In genomic region chr18:77983270-77983669, GRCh38 we compare ENCODE assay signal across 37 cellular contexts.
DNase-seq lines count a peak whose midpoint lies in the region; ATAC-seq, FAIRE-seq and TF ChIP-seq lines count a peak whose summit lies in the region.
"Had no signal": no experiment of that assay in that cellular context is flagged by ENCODE, and none has a peak within 500 bp of the region (broad histone marks: within the 10 kb centered on the region; RNA-seq: fewer than 3 reads in every experiment).

No MANE protein-coding gene starts in this region.

- H3K4me3 ChIP-seq in H7 (ENCODE audit: insufficient read depth, low read depth, low read length): no peak overlapping the region
- H3K4me3 ChIP-seq in K562: no peak overlapping the region
- no peak overlapping the region for H3K4me3 ChIP-seq in H1 (ENCODE audit: extremely low read depth in 1 of 4, insufficient read depth in 2 of 4, low read depth in 3 of 4, low read length in 4 of 4)
- no peak overlapping the region for H3K4me3 ChIP-seq in aorta (ENCODE audit: low read length in 2 of 2)
- H3K4me3 ChIP-seq: A549; BLaER1; BLaER1 treated with 17β-estradiol and CSF1 and Interleukin-3, amounts not matched to agents 10 nM and 100 nM had no signal

- H3K14ac ChIP-seq in H1 (ENCODE audit: insufficient read length): no peak overlapping the region

- peaks cover 3% of the 10 kb centered on the region for H3K9me1 ChIP-seq in K562 (ENCODE audit: control insufficient read depth, insufficient read depth, low read length)

- FAIRE-seq in K562 (lab: Jason Lieb, UNC) (no peak), H1 (lab: Jason Lieb, UNC) (no peak)
- FAIRE-seq: A204.1, A549, D721Med had no signal

- no peak for TF ChIP-seq RAD21 in K562 (CRISPR knock-in tag; conservative IDR thresholded peaks at IDR 0.05 in 1 of 2, IDR thresholded peaks at IDR 0.05 in 1 of 2)
- no peak for TF ChIP-seq RAD21 in H1 (IDR thresholded peaks at IDR 0.05 in 1 of 2, conservative IDR thresholded peaks at IDR 0.05 in 1 of 2; ENCODE audit: low read depth in 2 of 2, low read length in 2 of 2)

- no peak overlapping the region for H2AK5ac ChIP-seq in H1 (ENCODE audit: low read depth, low read length)

- H3K36me3 Mint-ChIP-seq in natural killer cell: no peaks in the 10 kb centered on the region
- H3K36me3 Mint-ChIP-seq: CD14-positive monocyte; CD4-positive, alpha-beta memory T cell; CD4-positive, CD25-positive, alpha-beta regulatory T cell; CD8-positive, alpha-beta memory T cell; CD8-positive, alpha-beta T cell had no signal

- H4K8ac ChIP-seq in H1 (ENCODE audit: extremely low read depth, insufficient read depth, low read length): no peak overlapping the region

- no peak overlapping the region for H2BK5ac ChIP-seq in H1 (ENCODE audit: low read depth, low read length)

- peak overlapping the region in 1 of 2 experiments; percentile 77; a peak in 2 of 4 replicates for H3K9ac ChIP-seq in K562 (ENCODE audit: insufficient read depth in 1 of 2, low read depth in 2 of 2, low read length in 2 of 2)
- H3K9ac ChIP-seq in H1 (replicated peaks in 1 of 4; ENCODE audit: extremely low read depth in 1 of 4, low read depth in 3 of 4, low read length in 3 of 4): no peak overlapping the region
- H3K9ac ChIP-seq: BLaER1; BLaER1 treated with 17β-estradiol and CSF1 and Interleukin-3, amounts not matched to agents 10 nM and 100 nM had no signal

- no peak for TF ChIP-seq CTCF in K562 (IDR thresholded peaks at IDR 0.05 in 2 of 3, conservative IDR thresholded peaks at IDR 0.05 in 1 of 3; ENCODE audit: insufficient read depth in 2 of 3, low read depth in 1 of 3, low read length in 3 of 3)
- TF ChIP-seq CTCF in H1 (IDR thresholded peaks at IDR 0.05; ENCODE audit: control extremely low read depth in 1 of 3, insufficient read depth in 1 of 3, low read depth in 1 of 3, low read length in 3 of 3): no peak
- TF ChIP-seq CTCF in natural killer cell (IDR thresholded peaks at IDR 0.05): no peak

- intact Hi-C loops in K562 (cut with micrococcal nuclease) (no loop called here), aorta (cut with DNase I) (no loop called here), natural killer cell (cut with micrococcal nuclease) (no loop called here)

- H3K4ac ChIP-seq in H1 (replicated peaks; ENCODE audit: insufficient read length, low read depth, low read length): no peak overlapping the region

- H3K4me3 Mint-ChIP-seq in natural killer cell: no peak overlapping the region
- H3K4me3 Mint-ChIP-seq: B cell; CD14-positive monocyte; CD4-positive, alpha-beta memory T cell; CD4-positive, alpha-beta T cell; CD4-positive, CD25-positive, alpha-beta regulatory T cell; CD8-positive, alpha-beta memory T cell; CD8-positive, alpha-beta T cell had no signal

- POLR2A ChIA-PET in K562 (lab: Yijun Ruan, JAX): interaction anchor here (1.3 to 1.7 kb wide), 2 partner anchors 9 to 11 kb away, joined by 3 to 4 read pairs; no protein-coding TSS in a partner anchor
- POLR2A ChIA-PET in H1 (lab: Charles Lee; ENCODE audit: partially characterized antibody): interaction anchor here (1.2 kb wide), 1 partner anchor 22 kb away, joined by 3 read pairs; no protein-coding TSS in a partner anchor

- no peak overlapping the region for H2BK15ac ChIP-seq in H1 (ENCODE audit: low read length)

- H3K4me1 Mint-ChIP-seq in natural killer cell: no peaks in the 10 kb centered on the region
- H3K4me1 Mint-ChIP-seq: B cell; CD14-positive monocyte; CD4-positive, alpha-beta memory T cell; CD4-positive, CD25-positive, alpha-beta regulatory T cell; CD8-positive, alpha-beta memory T cell had no signal

- H2AFZ ChIP-seq in K562 (ENCODE audit: low read depth, low read length) (no peak overlapping the region), H1 (ENCODE audit: low read length) (0 out of 2 replicates have a peak overlapping the region, but pooled peaks have one; percentile 20)

- H3K23me2 ChIP-seq in H1 (ENCODE audit: low read depth, low read length): no peaks in the 10 kb centered on the region

- no peak overlapping the region for H4K91ac ChIP-seq in H1 (replicated peaks; ENCODE audit: insufficient read length, low read length)

- no peak overlapping the region for H2BK20ac ChIP-seq in H1 (ENCODE audit: low read length)

- H3K27ac ChIP-seq in K562 (ENCODE audit: extremely low read depth, low read depth, low read length): no peak overlapping the region
- H3K27ac ChIP-seq in H1 (ENCODE audit: low read depth, low read length): no peak overlapping the region
- no peak overlapping the region for H3K27ac ChIP-seq in aorta (ENCODE audit: low read depth in 1 of 2, low read length in 2 of 2)
- H3K27ac ChIP-seq: 22Rv1; A549; BLaER1; BLaER1 treated with 17β-estradiol and CSF1 and Interleukin-3, amounts not matched to agents 10 nM and 100 nM; C4-2B had no signal

- H3K27me3 ChIP-seq in H7 (ENCODE audit: control insufficient read depth, insufficient read depth, low read length) (no peaks in the 10 kb centered on the region), K562 (ENCODE audit: control insufficient read depth in 2 of 2, insufficient read depth in 2 of 2, low read length in 2 of 2) (no peaks in the 10 kb centered on the region), H1 (replicated peaks in 1 of 4; ENCODE audit: control insufficient read depth in 3 of 4, extremely low read depth in 1 of 4, insufficient read depth in 3 of 4, low read length in 3 of 4) (no peaks in the 10 kb centered on the region), aorta (ENCODE audit: control insufficient read depth in 1 of 2, insufficient read depth in 2 of 2, low read length in 1 of 2) (no peaks in the 10 kb centered on the region)
- H3K27me3 ChIP-seq: BE2C; BLaER1; BLaER1 treated with 17β-estradiol and CSF1 and Interleukin-3, amounts not matched to agents 10 nM and 100 nM had no signal

- no peaks in the 10 kb centered on the region for H3K79me1 ChIP-seq in H1 (ENCODE audit: low read depth, low read length)

- CTCF ChIA-PET in K562 (lab: Yijun Ruan, JAX; ENCODE audit: low intra/inter-chr PET ratio) (no interaction called here), H1 (lab: Charles Lee; ENCODE audit: partially characterized antibody) (interaction anchor here (0.6 to 1.2 kb wide), 2 partner anchors 11 to 24 kb away, joined by 3 to 5 read pairs; no protein-coding TSS in a partner anchor)

- TF ChIP-seq POLR2A in K562 (conservative IDR thresholded peaks at IDR 0.05) (peak; percentile 68), H1 (IDR thresholded peaks at IDR 0.05; ENCODE audit: control extremely low read depth in 1 of 2, low read depth in 2 of 2, low read length in 2 of 2) (no peak)

- WGBS in K562 (ENCODE audit: insufficient coverage, low coverage, missing lambda C conversion rate): 89% methylated on average over 9 of the region's 10 CpGs
- 96% methylated on average over 10 of the region's 10 CpGs; no CpG with 5 or more reads in 1 of the 2 experiments for WGBS in H1 (ENCODE audit: extremely low coverage in 1 of 2, insufficient coverage in 1 of 2, insufficient read length in 1 of 2, insufficient replicate concordance in 2 of 2, low coverage in 1 of 2, low lambda C conversion rate in 2 of 2, missing lambda C conversion rate in 1 of 2), 2 experiments
- WGBS in aorta, 2 donors: 80 to 81% methylated on average over 10 of the region's 10 CpGs

- BruUV-seq in K562 (replicated peaks; lab: Mats Ljungman, UMichigan): no TSS peak

- H4K20me1 ChIP-seq in K562 (replicated peaks; ENCODE audit: control insufficient read depth, insufficient read depth, low read length): peaks cover 29% of the 10 kb centered on the region
- H4K20me1 ChIP-seq in H1 (replicated peaks in 1 of 2; ENCODE audit: control insufficient read depth in 1 of 2, insufficient read depth in 2 of 2, low read length in 2 of 2): no peaks in the 10 kb centered on the region
- H4K20me1 ChIP-seq: BLaER1; BLaER1 treated with 17β-estradiol and CSF1 and Interleukin-3, amounts not matched to agents 10 nM and 100 nM had no signal

- H3K36me3 ChIP-seq in H7 (replicated peaks; ENCODE audit: control insufficient read depth, insufficient read depth, low read length): no peaks in the 10 kb centered on the region
- peaks cover 99% of the 10 kb centered on the region for H3K36me3 ChIP-seq in K562 (ENCODE audit: control insufficient read depth, insufficient read depth, low read length)
- no peaks in the 10 kb centered on the region for H3K36me3 ChIP-seq in H1 (ENCODE audit: control insufficient read depth in 2 of 4, insufficient read depth in 4 of 4, low read length in 3 of 4)
- no peaks in the 10 kb centered on the region for H3K36me3 ChIP-seq in aorta (ENCODE audit: control insufficient read depth in 1 of 2, insufficient read depth in 2 of 2, low read length in 1 of 2)
- H3K36me3 ChIP-seq: BE2C; BLaER1; BLaER1 treated with 17β-estradiol and CSF1 and Interleukin-3, amounts not matched to agents 10 nM and 100 nM had no signal

- H3K9me3 Mint-ChIP-seq in natural killer cell: peaks cover under 1 to 5% of the 10 kb centered on the region in 2 donors

- H3K56ac ChIP-seq in H1 (replicated peaks; ENCODE audit: insufficient read length, low read depth, low read length): no peak overlapping the region

- no peak overlapping the region for H4K5ac ChIP-seq in H1 (ENCODE audit: insufficient read length, low read depth, low read length)

- TF ChIP-seq EP300 in K562 (IDR thresholded peaks at IDR 0.05; ENCODE audit: low read length): no peak
- TF ChIP-seq EP300 in H1 (IDR thresholded peaks at IDR 0.05; ENCODE audit: borderline replicate concordance in 1 of 2, low read depth in 2 of 2, low read length in 2 of 2): no peak

- H3K23ac ChIP-seq in H1 (ENCODE audit: insufficient read length): no peak overlapping the region

- H3K4me2 ChIP-seq in K562 (ENCODE audit: insufficient read depth, low read length) (no peak overlapping the region), H1 (ENCODE audit: insufficient read depth in 1 of 2, low read depth in 2 of 2, low read length in 2 of 2) (no peak overlapping the region)
- H3K4me2 ChIP-seq: A549; BLaER1; BLaER1 treated with 17β-estradiol and CSF1 and Interleukin-3, amounts not matched to agents 10 nM and 100 nM had no signal

- no peak overlapping the region; the same call in 1 of the 2 replicates for H3K18ac ChIP-seq in H1 (ENCODE audit: extremely low read depth, low read length)

- H3K79me2 ChIP-seq in K562 (ENCODE audit: control insufficient read depth, insufficient read depth, low read length) (peaks cover 98% of the 10 kb centered on the region), H1 (ENCODE audit: control insufficient read depth in 1 of 2, insufficient read depth in 2 of 2, low read length in 2 of 2) (no peaks in the 10 kb centered on the region)

- no peak overlapping the region for H2BK120ac ChIP-seq in H1 (replicated peaks; ENCODE audit: low read depth, low read length)

- in situ Hi-C loops in K562 (cut with MboI): no loop called here

- H3K9me3 ChIP-seq in K562 (replicated peaks; ENCODE audit: control insufficient read depth, insufficient read depth, low read depth, low read length): no peaks in the 10 kb centered on the region; the same call in 1 of the 2 replicates
- no peaks in the 10 kb centered on the region for H3K9me3 ChIP-seq in H1 (ENCODE audit: insufficient read depth in 2 of 2, low read depth in 1 of 2, low read length in 1 of 2)
- H3K9me3 ChIP-seq in aorta (ENCODE audit: control insufficient read depth, low read length): peaks cover 2% of the 10 kb centered on the region
- H3K9me3 ChIP-seq: A549, BE2C, BLaER1, Caco-2 had no signal

- H2BK12ac ChIP-seq in H1 (ENCODE audit: low read depth, low read length): no peak overlapping the region

- ATAC-seq in K562 (peak; percentile 5; the same call in 1 of the 3 replicates), aorta (ENCODE audit: low FRiP score) (peak; percentile 21), natural killer cell (no peak), HG03378 (IDR thresholded peaks at IDR 0.05; ENCODE audit: unreplicated experiment) (no peak)
- ATAC-seq: A549; CD8-positive, alpha-beta T cell had no signal

- DNase-seq in H7 (peak; percentile 35), K562 (ENCODE audit: extremely low read depth in 1 of 4, low spot score in 3 of 4) (no peak), H1 (ENCODE audit: low read depth in 1 of 2, low spot score in 2 of 2) (no peak), aorta (no peak), NCI-H146 (lab: John Stamatoyannopoulos, UW) (no peak), natural killer cell (no peak), AG08396 (ENCODE audit: low spot score) (no peak)
- DNase-seq: 8988T; ACHN; AML-193; BE2C; C1 segment of cervical spinal cord; Caco-2; Calu3; CD4-positive, alpha-beta memory T cell; CD4-positive, alpha-beta T cell; CD4-positive, CD25-positive, alpha-beta regulatory T cell; CD8-positive, alpha-beta memory T cell; CD8-positive, alpha-beta T cell; COR-L47; DMS 273 treated with DMSO at 0.1 percent for 48 hours; DMS153; DMS53; DMS79; DMS79 treated with DMSO at 0.1 percent for 48 hours; DND-41; EL had no signal

- H3K27ac Mint-ChIP-seq in natural killer cell: no peak overlapping the region
- H3K27ac Mint-ChIP-seq: B cell; CD14-positive monocyte; CD4-positive, alpha-beta memory T cell; CD4-positive, alpha-beta T cell; CD4-positive, CD25-positive, alpha-beta regulatory T cell; CD8-positive, alpha-beta memory T cell; CD8-positive, alpha-beta T cell had no signal

- H3K4me1 ChIP-seq in K562 (replicated peaks in 1 of 2; ENCODE audit: control insufficient read depth in 2 of 2, insufficient read depth in 2 of 2, low read length in 2 of 2) (peaks cover 6 to 11% of the 10 kb centered on the region in 2 experiments; a peak in 4 of 5 replicates), H1 (replicated peaks in 1 of 4; ENCODE audit: control insufficient read depth in 3 of 4, insufficient read depth in 4 of 4, low read length in 3 of 4) (peaks cover 0 to 3% (median 0%) of the 10 kb centered on the region in 4 experiments; a peak in 2 of 7 replicates), aorta (ENCODE audit: control insufficient read depth in 1 of 2, insufficient read depth in 2 of 2, low read length in 2 of 2) (no peaks in the 10 kb centered on the region)
- H3K4me1 ChIP-seq: A549; BE2C; BLaER1; BLaER1 treated with 17β-estradiol and CSF1 and Interleukin-3, amounts not matched to agents 10 nM and 100 nM; Caco-2 had no signal

- no peaks in the 10 kb centered on the region for H3K27me3 Mint-ChIP-seq in natural killer cell (ENCODE audit: low read depth in 2 of 2)
- H3K27me3 Mint-ChIP-seq: B cell; CD4-positive, alpha-beta memory T cell; CD4-positive, alpha-beta T cell; CD8-positive, alpha-beta memory T cell had no signal

Comparison
In these comparisons a context has a peak if more than half of its experiments do, and no peak if none do; other contexts are left out.
1. ATAC-seq: peak in K562 (single experiment) and aorta (single experiment); none in natural killer cell (0 of 3) and HG03378 (single experiment).